12 cellular contexts compared by ENCODE assay signal in genomic region chr1:224457782-224458144, GRCh38. TPM values are rescaled to one million over a fixed set of nuclear protein-coding genes. Genes with fewer than 3 reads are reported as not detected.
DNase-seq lines count a peak whose midpoint lies in the region; ATAC-seq and TF ChIP-seq lines count a peak whose summit lies in the region.
"Had no signal": no experiment of that assay in that cellular context is flagged by ENCODE, and none has a peak within 500 bp of the region (broad histone marks: within the 10 kb centered on the region; RNA-seq: fewer than 3 reads in every experiment).

No MANE protein-coding gene starts in this region.

- no peaks in the 10 kb centered on the region for H3K9me3 Mint-ChIP-seq in CD4-positive, alpha-beta T cell
- H3K9me3 Mint-ChIP-seq in neural crest cell, result no peaks in the 10 kb centered on the region

- H3K36me3 ChIP-seq in breast epithelium, result no peaks in the 10 kb centered on the region

- peak overlapping the region; percentile 4 for H3K27ac Mint-ChIP-seq in CD4-positive, alpha-beta T cell
- H3K27ac Mint-ChIP-seq in neural crest cell (ENCODE audit: unreplicated experiment), result no peak overlapping the region

- intact Hi-C loops in CD4-positive, alpha-beta T cell (cut with DNase I, micrococcal nuclease), result loop anchor here (1.0 to 10.0 kb wide), 9 partner anchors 23 to 342 kb away; partner anchors contain the start of genes NVL (in 1 of the 2) and WDR26 (in 1 of the 2)
- intact Hi-C loops in breast epithelium (cut with DNase I; ENCODE audit: low total_unique reads), result no loop called here

- no peak for TF ChIP-seq POLR2A in breast epithelium (IDR thresholded peaks at IDR 0.05)

- peaks cover 0 to 2% of the 10 kb centered on the region in 2 donors for H3K4me1 ChIP-seq in breast epithelium

- H3K27me3 ChIP-seq in CD4-positive, alpha-beta T cell (ENCODE audit: control insufficient read depth, insufficient read depth, low read length), result no peaks in the 10 kb centered on the region
- H3K27me3 ChIP-seq in breast epithelium, result no peaks in the 10 kb centered on the region
- H3K27me3 ChIP-seq: tibial artery had no signal

- H3K27ac ChIP-seq in CD4-positive, alpha-beta T cell (ENCODE audit: low read depth, low read length), result no peak overlapping the region
- peak overlapping the region; percentile 67 to 86 for H3K27ac ChIP-seq in breast epithelium

- no peak for DNase-seq in CD4-positive, alpha-beta T cell
- DNase-seq in breast epithelium (ENCODE audit: low spot score in 2 of 2), result no peak
- no peak for DNase-seq in neural crest cell (ENCODE audit: low read depth, low spot score)
- DNase-seq in kidney glomerular epithelial cell (lab: John Stamatoyannopoulos, UW), result no peak
- DNase-seq in stimulated activated CD4-positive, alpha-beta T cell treated with anti-CD3 and anti-CD28 coated beads, Interleukin-2, amount 100 ng/mL, for 24 hours, result no peak
- DNase-seq in cerebellum (ENCODE audit: low spot score), result no peak
- no peak for DNase-seq in cortex of kidney (lab: John Stamatoyannopoulos, UW)
- DNase-seq: activated T-cell treated with anti-CD3 and anti-CD28 coated beads, Interleukin-2, amount 50 U/mL, for 48 hours had no signal

- no peaks in the 10 kb centered on the region for H3K36me3 Mint-ChIP-seq in CD4-positive, alpha-beta T cell (ENCODE audit: low read depth)
- H3K36me3 Mint-ChIP-seq in neural crest cell (ENCODE audit: low read depth), result no peaks in the 10 kb centered on the region

- peak; percentile 8 for TF ChIP-seq CTCF in CD4-positive, alpha-beta T cell (IDR thresholded peaks at IDR 0.05)
- TF ChIP-seq CTCF in breast epithelium (IDR thresholded peaks at IDR 0.05) (peak in 1 of 3 donors; percentile 5), neural crest cell (conservative IDR thresholded peaks at IDR 0.05) (peak; percentile 26)

- CTCF ChIA-PET in CD4-positive, alpha-beta T cell (lab: Charles Lee), result interaction anchor here (0.6 to 2.6 kb wide), 16 partner anchors 11 to 342 kb away, joined by 3 to 13 read pairs (median 4); partner anchors contain the start of genes CNIH4 and WDR26

- peak; percentile 17 for ATAC-seq in CD4-positive, alpha-beta T cell (ENCODE audit: poor library complexity)
- peak; percentile 12 for ATAC-seq in HG03342 (IDR thresholded peaks at IDR 0.05; ENCODE audit: unreplicated experiment)

- H3K27me3 Mint-ChIP-seq in CD4-positive, alpha-beta T cell, result no peaks in the 10 kb centered on the region
- no peaks in the 10 kb centered on the region for H3K27me3 Mint-ChIP-seq in neural crest cell (ENCODE audit: low read depth)
- H3K27me3 Mint-ChIP-seq: activated CD4-positive, alpha-beta T cell treated with anti-CD3 and anti-CD28 coated beads for 36 hours; progenitor cell of endocrine pancreas had no signal

- H3K4me3 ChIP-seq in breast epithelium, result no peak overlapping the region
- H3K4me3 ChIP-seq: tibial artery had no signal

- POLR2A ChIA-PET in CD4-positive, alpha-beta T cell (lab: Charles Lee), result interaction anchor here (1.1 to 2.1 kb wide), 4 partner anchors 23 to 342 kb away, joined by 3 to 17 read pairs (median 6); partner anchors contain the start of gene WDR26

- H3K4me1 Mint-ChIP-seq in CD4-positive, alpha-beta T cell (ENCODE audit: low read depth), result peaks cover 10% of the 10 kb centered on the region
- peaks cover 22% of the 10 kb centered on the region for H3K4me1 Mint-ChIP-seq in neural crest cell

- H3K4me3 Mint-ChIP-seq in CD4-positive, alpha-beta T cell, result no peak overlapping the region
- no peak overlapping the region for H3K4me3 Mint-ChIP-seq in neural crest cell
- H3K4me3 Mint-ChIP-seq: activated CD4-positive, alpha-beta T cell treated with anti-CD3 and anti-CD28 coated beads for 36 hours had no signal

- H3K9me3 ChIP-seq in CD4-positive, alpha-beta T cell (ENCODE audit: control insufficient read depth, low read length), result no peaks in the 10 kb centered on the region
- H3K9me3 ChIP-seq in breast epithelium, result no peaks in the 10 kb centered on the region
- H3K9me3 ChIP-seq: tibial artery had no signal

RNA-seq across cellular contexts. Expression of gene WDR26, which starts 23.2 kb away (rescaled TPM):
- total RNA-seq in CD4-positive, alpha-beta T cell, result 100 to 1,000 TPM; 173 to 176 TPM
- total RNA-seq in breast epithelium (100 to 1,000 TPM in 2 of 3 donors, 10 to 100 TPM in 1; 88.5 to 108 (median 108) TPM), neural crest cell (65.5 and 67.9 TPM in 2 replicates), cerebellum (91.6 TPM)
